13 cellular contexts compared by ENCODE assay signal in the genomic region with DNA sequence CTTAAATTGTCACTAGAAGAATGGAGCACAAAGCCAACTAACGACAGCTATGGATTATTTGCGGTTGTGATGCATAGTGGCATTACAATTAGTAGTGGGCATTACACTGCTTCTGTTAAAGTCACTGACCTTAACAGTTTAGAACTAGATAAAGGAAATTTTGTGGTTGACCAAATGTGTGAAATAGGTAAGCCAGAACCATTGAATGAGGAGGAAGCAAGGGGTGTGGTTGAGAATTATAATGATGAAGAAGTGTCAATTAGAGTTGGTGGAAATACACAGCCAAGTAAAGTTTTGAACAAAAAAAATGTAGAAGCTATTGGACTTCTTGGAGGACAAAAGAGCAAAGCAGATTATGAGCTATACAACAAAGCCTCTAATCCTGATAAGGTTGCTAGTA.
"Had no signal": no experiment of that assay in that cellular context is flagged by ENCODE, and none has a peak within 500 bp of the region (broad histone marks: within the 10 kb centered on the region; RNA-seq: fewer than 3 reads in every experiment).

No MANE protein-coding gene starts in this region.

- H3K4me1 ChIP-seq: lower lobe of right lung, tibial artery, uterus had no signal

- FAIRE-seq: small intestine had no signal

- H3K4me3 ChIP-seq: lower lobe of right lung, tibial artery, uterus had no signal

- H3K9me3 ChIP-seq: lower lobe of right lung, neutrophil, tibial artery, uterus had no signal

- H3K27me3 ChIP-seq: neutrophil, tibial artery, uterus had no signal

- ATAC-seq: left cardiac atrium, lower lobe of right lung, right cardiac atrium had no signal

- H3K27ac ChIP-seq: lower lobe of right lung, neutrophil, tibial artery, uterus had no signal

- DNase-seq: activated effector memory CD4-positive, alpha-beta T cell treated with anti-CD3 and anti-CD28 coated beads, Interleukin-2, amount 50 U/mL, for 16 hours; activated T-cell treated with anti-CD3 and anti-CD28 coated beads, Interleukin-2, amount 50 U/mL, for 24 hours; central memory CD4-positive, alpha-beta T cell; cortex of kidney; left cardiac atrium; lower lobe of right lung; midbrain; posterior cingulate gyrus; right cardiac atrium; small intestine; tibial artery; uterus had no signal

- H3K27me3 Mint-ChIP-seq: activated T-cell treated with anti-CD3 and anti-CD28 coated beads, Interleukin-2, amount 50 U/mL, for 24 hours had no signal

- H3K27ac Mint-ChIP-seq: activated T-cell treated with anti-CD3 and anti-CD28 coated beads, Interleukin-2, amount 50 U/mL, for 24 hours had no signal

- H3K4me3 Mint-ChIP-seq: activated T-cell treated with anti-CD3 and anti-CD28 coated beads, Interleukin-2, amount 50 U/mL, for 24 hours had no signal

- H3K36me3 ChIP-seq: uterus had no signal

- H3K9me3 Mint-ChIP-seq: activated T-cell treated with anti-CD3 and anti-CD28 coated beads, Interleukin-2, amount 50 U/mL, for 24 hours had no signal
